10 cellular contexts compared by ENCODE assay signal in the genomic region with DNA sequence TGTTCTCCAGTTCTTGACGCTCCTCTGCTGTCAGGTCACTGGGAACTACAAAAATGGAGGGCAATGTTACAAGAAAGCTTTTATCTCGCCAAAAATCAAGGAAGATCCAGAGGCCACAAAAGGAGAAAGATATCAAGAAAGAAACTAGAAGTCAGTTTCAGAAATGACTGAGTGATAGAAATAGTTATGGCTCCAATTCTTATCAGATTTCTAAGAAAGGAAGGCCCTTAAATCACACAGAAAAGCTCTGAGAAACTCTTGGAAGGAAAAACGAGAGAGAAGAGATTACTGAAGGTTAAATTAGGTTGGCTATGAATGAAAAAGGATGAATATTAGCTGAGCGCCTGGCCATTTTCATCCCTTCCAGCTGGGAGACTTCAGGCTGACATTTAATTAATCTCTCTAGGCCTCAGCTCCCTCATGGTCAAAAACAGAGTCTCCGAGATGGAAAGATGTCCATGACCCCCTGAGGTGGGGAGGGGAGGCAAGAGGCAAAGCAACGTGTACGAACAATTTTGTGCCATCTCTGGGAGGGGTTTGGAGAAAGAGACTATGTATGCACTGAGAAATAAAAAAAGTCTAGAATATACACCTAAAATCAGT.
DNase-seq lines count a peak whose midpoint lies in the region; ATAC-seq, FAIRE-seq and TF ChIP-seq lines count a peak whose summit lies in the region.
"Had no signal": no experiment of that assay in that cellular context is flagged by ENCODE, and none has a peak within 500 bp of the region (broad histone marks: within the 10 kb centered on the region; RNA-seq: fewer than 3 reads in every experiment).

No MANE protein-coding gene starts in this region.

- H3K4me3 Mint-ChIP-seq in activated naive CD4-positive, alpha-beta T cell treated with anti-CD3 and anti-CD28 coated beads for 36 hours: no peak overlapping the region
- no peak overlapping the region for H3K4me3 Mint-ChIP-seq in brain

- CTCF ChIA-PET in activated naive CD4-positive, alpha-beta T cell treated with anti-CD3 and anti-CD28 coated beads for 36 hours (lab: Charles Lee): interaction anchor here (1.0 to 3.8 kb wide), 19 partner anchors 8 to 349 kb away, joined by 3 to 18 read pairs (median 8); no protein-coding TSS in a partner anchor

- H3K4me1 ChIP-seq in stomach smooth muscle (ENCODE audit: control insufficient read depth, insufficient read depth, low read length): peaks cover 41% of the 10 kb centered on the region
- no peaks in the 10 kb centered on the region for H3K4me1 ChIP-seq in small intestine (ENCODE audit: control insufficient read depth in 2 of 2, insufficient read depth in 1 of 2, low read depth in 1 of 2, low read length in 1 of 2)

- intact Hi-C loops in activated naive CD4-positive, alpha-beta T cell treated with anti-CD3 and anti-CD28 coated beads for 36 hours (cut with micrococcal nuclease): loop anchor here (2.0 kb wide), 1 partner anchor 35 kb away; no protein-coding TSS in a partner anchor

- no peak for TF ChIP-seq CTCF in brain (conservative IDR thresholded peaks at IDR 0.05)

- H3K36me3 ChIP-seq in stomach smooth muscle (ENCODE audit: control insufficient read depth in 2 of 2, insufficient read depth in 2 of 2, low read length in 2 of 2): peaks cover 3% of the 10 kb centered on the region in 2 donors
- H3K36me3 ChIP-seq in small intestine (ENCODE audit: control insufficient read depth in 2 of 2, insufficient read depth in 2 of 2, low read length in 2 of 2): peaks cover 0 to 3% of the 10 kb centered on the region in 2 donors

- no peak for DNase-seq in activated naive CD4-positive, alpha-beta T cell treated with anti-CD3 and anti-CD28 coated beads for 36 hours
- no peak for DNase-seq in activated naive CD4-positive, alpha-beta T cell (lab: John Stamatoyannopoulos, UW)
- DNase-seq in A172 (ENCODE audit: low spot score): no peak
- no peak for DNase-seq in DMS153 (lab: John Stamatoyannopoulos, UW)
- no peak for DNase-seq in small intestine

- WGBS in small intestine, 3 donors: 73 to 86% (median 80%) methylated on average over 7 of the region's 7 CpGs

- peaks cover 20% of the 10 kb centered on the region for H3K36me3 Mint-ChIP-seq in activated naive CD4-positive, alpha-beta T cell treated with anti-CD3 and anti-CD28 coated beads for 36 hours (ENCODE audit: low read depth)
- peaks cover 23% of the 10 kb centered on the region for H3K36me3 Mint-ChIP-seq in brain

- H3K9me3 Mint-ChIP-seq in activated naive CD4-positive, alpha-beta T cell treated with anti-CD3 and anti-CD28 coated beads for 36 hours: no peaks in the 10 kb centered on the region
- H3K9me3 Mint-ChIP-seq in brain: no peaks in the 10 kb centered on the region

- H3K27me3 Mint-ChIP-seq in activated naive CD4-positive, alpha-beta T cell treated with anti-CD3 and anti-CD28 coated beads for 36 hours (ENCODE audit: low read depth): no peaks in the 10 kb centered on the region
- H3K27me3 Mint-ChIP-seq in brain: no peaks in the 10 kb centered on the region
- H3K27me3 Mint-ChIP-seq: progenitor cell of endocrine pancreas had no signal

- H3K4me3 ChIP-seq in stomach smooth muscle (ENCODE audit: low read length in 2 of 2) (peak overlapping the region in 1 of 2 donors; percentile 22), small intestine (ENCODE audit: low read depth in 1 of 2, low read length in 2 of 2) (no peak overlapping the region)

- H3K27ac ChIP-seq in stomach smooth muscle (ENCODE audit: low read length): peak overlapping the region; percentile 37
- peak overlapping the region in 1 of 2 donors; percentile 39 for H3K27ac ChIP-seq in small intestine (ENCODE audit: low read depth in 1 of 2, low read length in 1 of 2)

- no peak for ATAC-seq in SK-N-SH treated with all-trans-retinoic acid at 6 μM for 48 hours

- H3K4me1 Mint-ChIP-seq in activated naive CD4-positive, alpha-beta T cell treated with anti-CD3 and anti-CD28 coated beads for 36 hours (ENCODE audit: low read depth): peaks cover 69% of the 10 kb centered on the region
- peaks cover 76% of the 10 kb centered on the region for H3K4me1 Mint-ChIP-seq in brain

- H3K27ac Mint-ChIP-seq in activated naive CD4-positive, alpha-beta T cell treated with anti-CD3 and anti-CD28 coated beads for 36 hours: peak overlapping the region; percentile 42
- H3K27ac Mint-ChIP-seq in brain: peak overlapping the region in 3 of 5 experiments; percentile 12 to 71 (median 18)
- H3K27ac Mint-ChIP-seq: progenitor cell of endocrine pancreas had no signal

- FAIRE-seq in small intestine (lab: Jason Lieb, UNC): no peak
- FAIRE-seq: astrocyte had no signal

- H3K9me3 ChIP-seq in stomach smooth muscle (ENCODE audit: control insufficient read depth in 2 of 2, low read length in 2 of 2) (no peaks in the 10 kb centered on the region), small intestine (ENCODE audit: control insufficient read depth, low read depth) (no peaks in the 10 kb centered on the region)

- H3K27me3 ChIP-seq in stomach smooth muscle (ENCODE audit: control insufficient read depth in 1 of 2, insufficient read depth in 2 of 2, low read length in 2 of 2) (no peaks in the 10 kb centered on the region), small intestine (ENCODE audit: control insufficient read depth in 2 of 2, insufficient read depth in 2 of 2, low read length in 2 of 2) (no peaks in the 10 kb centered on the region)

- peak overlapping the region; percentile 29 to 42 for H3K9ac ChIP-seq in stomach smooth muscle (ENCODE audit: low read length in 2 of 2)

TF ChIP-seq in SK-N-SH treated with all-trans-retinoic acid at 6 μM for 48 hours, 23 proteins besides CTCF, POLR2A, EP300 and RAD21:
- TF ChIP-seq, protein P1, sequence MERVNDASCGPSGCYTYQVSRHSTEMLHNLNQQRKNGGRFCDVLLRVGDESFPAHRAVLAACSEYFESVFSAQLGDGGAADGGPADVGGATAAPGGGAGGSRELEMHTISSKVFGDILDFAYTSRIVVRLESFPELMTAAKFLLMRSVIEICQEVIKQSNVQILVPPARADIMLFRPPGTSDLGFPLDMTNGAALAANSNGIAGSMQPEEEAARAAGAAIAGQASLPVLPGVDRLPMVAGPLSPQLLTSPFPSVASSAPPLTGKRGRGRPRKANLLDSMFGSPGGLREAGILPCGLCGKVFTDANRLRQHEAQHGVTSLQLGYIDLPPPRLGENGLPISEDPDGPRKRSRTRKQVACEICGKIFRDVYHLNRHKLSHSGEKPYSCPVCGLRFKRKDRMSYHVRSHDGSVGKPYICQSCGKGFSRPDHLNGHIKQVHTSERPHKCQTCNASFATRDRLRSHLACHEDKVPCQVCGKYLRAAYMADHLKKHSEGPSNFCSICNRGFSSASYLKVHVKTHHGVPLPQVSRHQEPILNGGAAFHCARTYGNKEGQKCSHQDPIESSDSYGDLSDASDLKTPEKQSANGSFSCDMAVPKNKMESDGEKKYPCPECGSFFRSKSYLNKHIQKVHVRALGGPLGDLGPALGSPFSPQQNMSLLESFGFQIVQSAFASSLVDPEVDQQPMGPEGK (CRISPR knock-in tag; IDR thresholded peaks at IDR 0.05; ENCODE audit: borderline replicate concordance): no peak
- peak; percentile 41; the same call in 1 of the 2 replicates for TF ChIP-seq TCF4 (CRISPR knock-in tag; IDR thresholded peaks at IDR 0.05; ENCODE audit: borderline replicate concordance)
- TF ChIP-seq ZNF565 (CRISPR knock-in tag; conservative IDR thresholded peaks at IDR 0.05; ENCODE audit: low read depth): no peak
- TF ChIP-seq ZFP3 (CRISPR knock-in tag; IDR thresholded peaks at IDR 0.05): peak; percentile 36; the same call in 1 of the 2 replicates
- 0 out of 2 replicates have a peak, but pooled peaks have one; percentile 70 for TF ChIP-seq SNAI2 (CRISPR knock-in tag; IDR thresholded peaks at IDR 0.05)
- peak; percentile 69 for TF ChIP-seq ISL1 (CRISPR knock-in tag; IDR thresholded peaks at IDR 0.05)
- TF ChIP-seq, protein P2, sequence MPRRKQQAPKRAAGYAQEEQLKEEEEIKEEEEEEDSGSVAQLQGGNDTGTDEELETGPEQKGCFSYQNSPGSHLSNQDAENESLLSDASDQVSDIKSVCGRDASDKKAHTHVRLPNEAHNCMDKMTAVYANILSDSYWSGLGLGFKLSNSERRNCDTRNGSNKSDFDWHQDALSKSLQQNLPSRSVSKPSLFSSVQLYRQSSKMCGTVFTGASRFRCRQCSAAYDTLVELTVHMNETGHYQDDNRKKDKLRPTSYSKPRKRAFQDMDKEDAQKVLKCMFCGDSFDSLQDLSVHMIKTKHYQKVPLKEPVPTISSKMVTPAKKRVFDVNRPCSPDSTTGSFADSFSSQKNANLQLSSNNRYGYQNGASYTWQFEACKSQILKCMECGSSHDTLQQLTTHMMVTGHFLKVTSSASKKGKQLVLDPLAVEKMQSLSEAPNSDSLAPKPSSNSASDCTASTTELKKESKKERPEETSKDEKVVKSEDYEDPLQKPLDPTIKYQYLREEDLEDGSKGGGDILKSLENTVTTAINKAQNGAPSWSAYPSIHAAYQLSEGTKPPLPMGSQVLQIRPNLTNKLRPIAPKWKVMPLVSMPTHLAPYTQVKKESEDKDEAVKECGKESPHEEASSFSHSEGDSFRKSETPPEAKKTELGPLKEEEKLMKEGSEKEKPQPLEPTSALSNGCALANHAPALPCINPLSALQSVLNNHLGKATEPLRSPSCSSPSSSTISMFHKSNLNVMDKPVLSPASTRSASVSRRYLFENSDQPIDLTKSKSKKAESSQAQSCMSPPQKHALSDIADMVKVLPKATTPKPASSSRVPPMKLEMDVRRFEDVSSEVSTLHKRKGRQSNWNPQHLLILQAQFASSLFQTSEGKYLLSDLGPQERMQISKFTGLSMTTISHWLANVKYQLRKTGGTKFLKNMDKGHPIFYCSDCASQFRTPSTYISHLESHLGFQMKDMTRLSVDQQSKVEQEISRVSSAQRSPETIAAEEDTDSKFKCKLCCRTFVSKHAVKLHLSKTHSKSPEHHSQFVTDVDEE (CRISPR knock-in tag; IDR thresholded peaks at IDR 0.05): 0 out of 2 replicates have a peak, but pooled peaks have one; percentile 37
